Comparison of ENCODE assay signal across 8 cellular contexts in the genomic region with DNA sequence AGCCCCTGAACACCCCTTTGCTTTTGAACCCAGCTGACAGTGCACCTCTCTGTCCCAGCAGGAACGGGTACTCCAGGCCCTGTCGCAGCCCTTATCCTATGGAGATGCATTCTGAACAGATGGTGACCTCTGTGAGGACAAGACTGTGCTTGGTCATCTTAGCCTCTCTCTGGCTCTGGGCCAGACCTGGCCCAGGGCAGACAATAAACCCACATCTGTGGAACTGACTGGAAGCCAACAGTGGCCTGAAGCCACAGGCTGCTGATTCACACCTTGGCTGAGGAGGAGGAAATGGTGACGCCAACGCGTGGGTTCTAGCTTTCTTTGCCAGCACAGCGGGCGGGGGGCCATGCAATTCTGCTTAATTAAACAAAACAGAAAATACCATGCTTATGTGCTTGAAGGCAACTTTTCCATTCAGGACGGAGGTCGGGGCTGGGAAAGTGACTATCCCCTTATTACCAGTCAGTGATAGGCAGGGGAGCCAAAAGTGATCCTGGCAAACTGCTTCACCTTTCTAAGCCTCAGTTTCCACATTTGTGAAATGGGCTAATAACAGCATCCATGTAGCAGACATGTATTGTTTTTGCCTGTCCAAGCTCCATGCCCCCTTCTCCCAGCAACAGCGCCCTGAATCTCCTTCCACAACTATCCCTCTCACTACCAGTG. TPM values are rescaled to one million over a fixed set of nuclear protein-coding genes. Genes with fewer than 3 reads are reported as not detected.
DNase-seq lines count a peak whose midpoint lies in the region; ATAC-seq and TF ChIP-seq lines count a peak whose summit lies in the region.

No MANE protein-coding gene starts in this region.

- H3K27me3 Mint-ChIP-seq in activated T-helper 2 cell treated with anti-CD3 and anti-CD28 coated beads, Interferon-gamma antibody, Interleukin-2, Interleukin-4, amounts not matched to agents 10 μg/mL and 5 μg/mL and 100 μg/mL, durations not matched to agents 14 hours and 24 hours and 36 hours (ENCODE audit: low read depth), result peaks cover 23% of the 10 kb centered on the region

- intact Hi-C loops in PC-3 (cut with micrococcal nuclease), result no loop called here
- intact Hi-C loops in activated T-helper 2 cell treated with anti-CD3 and anti-CD28 coated beads, Interferon-gamma antibody, Interleukin-2, Interleukin-4, amounts not matched to agents 10 μg/mL and 5 μg/mL and 100 μg/mL, durations not matched to agents 14 hours and 24 hours and 36 hours (cut with micrococcal nuclease), result loop anchor here (1.0 kb wide), 1 partner anchor 31 kb away; no protein-coding TSS in a partner anchor

- in situ Hi-C loops in astrocyte of the spinal cord (cut with HindIII; ENCODE audit: low sequenced_read_pairs), result no loop called here

- H3K9me2 ChIP-seq in PC-3 (replicated peaks; ENCODE audit: low read length), result no peaks in the 10 kb centered on the region

- no peak for TF ChIP-seq CTCF in PC-3 (conservative IDR thresholded peaks at IDR 0.05; ENCODE audit: low read depth, low read length)
- TF ChIP-seq CTCF in astrocyte of the spinal cord (IDR thresholded peaks at IDR 0.05; ENCODE audit: low read depth, low read length), result no peak

- no peak overlapping the region for H3K27ac Mint-ChIP-seq in activated T-helper 2 cell treated with anti-CD3 and anti-CD28 coated beads, Interferon-gamma antibody, Interleukin-2, Interleukin-4, amounts not matched to agents 10 μg/mL and 5 μg/mL and 100 μg/mL, durations not matched to agents 14 hours and 24 hours and 36 hours

- no peak overlapping the region for H3K4me3 ChIP-seq in PC-3 (ENCODE audit: low read length)
- H3K4me3 ChIP-seq in astrocyte of the spinal cord (ENCODE audit: low read depth, low read length), result no peak overlapping the region

- no peak overlapping the region for H3K4me3 Mint-ChIP-seq in activated T-helper 2 cell treated with anti-CD3 and anti-CD28 coated beads, Interferon-gamma antibody, Interleukin-2, Interleukin-4, amounts not matched to agents 10 μg/mL and 5 μg/mL and 100 μg/mL, durations not matched to agents 14 hours and 24 hours and 36 hours (ENCODE audit: low read depth)

- ATAC-seq in PC-3 (peak; percentile 88), HG03432 (IDR thresholded peaks at IDR 0.05; ENCODE audit: unreplicated experiment) (no peak), GM19452 (IDR thresholded peaks at IDR 0.05; ENCODE audit: unreplicated experiment) (no peak)

- H3K4me1 ChIP-seq in PC-3 (ENCODE audit: insufficient read depth, low read length), result peaks cover 14% of the 10 kb centered on the region

- H3K27me3 ChIP-seq in PC-3 (ENCODE audit: low read length) (no peaks in the 10 kb centered on the region), layer of hippocampus (ENCODE audit: control insufficient read depth, insufficient read depth, low read length) (no peaks in the 10 kb centered on the region)

- no peaks in the 10 kb centered on the region for H3K79me2 ChIP-seq in PC-3 (ENCODE audit: low read length)

- no peaks in the 10 kb centered on the region for H3K9me3 ChIP-seq in PC-3 (ENCODE audit: low read length)

- peaks cover 10% of the 10 kb centered on the region for H3K4me1 Mint-ChIP-seq in activated T-helper 2 cell treated with anti-CD3 and anti-CD28 coated beads, Interferon-gamma antibody, Interleukin-2, Interleukin-4, amounts not matched to agents 10 μg/mL and 5 μg/mL and 100 μg/mL, durations not matched to agents 14 hours and 24 hours and 36 hours (ENCODE audit: low read depth)

- no peaks in the 10 kb centered on the region for H3K36me3 Mint-ChIP-seq in activated T-helper 2 cell treated with anti-CD3 and anti-CD28 coated beads, Interferon-gamma antibody, Interleukin-2, Interleukin-4, amounts not matched to agents 10 μg/mL and 5 μg/mL and 100 μg/mL, durations not matched to agents 14 hours and 24 hours and 36 hours (ENCODE audit: low read depth)

- H3K36me3 ChIP-seq in PC-3 (ENCODE audit: low read depth, low read length), result no peaks in the 10 kb centered on the region

- POLR2A ChIA-PET in PC-3 (lab: Charles Lee; ENCODE audit: unreplicated experiment), result no interaction called here

- H2AFZ ChIP-seq in PC-3 (ENCODE audit: low read length), result no peak overlapping the region

- no TSS peak for BruUV-seq in PC-3 (replicated peaks; lab: Mats Ljungman, UMichigan)

- H3F3A ChIP-seq in PC-3 (ENCODE audit: low read length, unreplicated experiment), result no peaks in the 10 kb centered on the region

- H3K4me2 ChIP-seq in PC-3 (ENCODE audit: low read length), result peak overlapping the region; percentile 68

- peaks cover 7% of the 10 kb centered on the region; the same call in 1 of the 2 replicates for H4K20me1 ChIP-seq in PC-3 (ENCODE audit: low read length)

- no peaks in the 10 kb centered on the region for H3K9me3 Mint-ChIP-seq in activated T-helper 2 cell treated with anti-CD3 and anti-CD28 coated beads, Interferon-gamma antibody, Interleukin-2, Interleukin-4, amounts not matched to agents 10 μg/mL and 5 μg/mL and 100 μg/mL, durations not matched to agents 14 hours and 24 hours and 36 hours

- CTCF ChIA-PET in PC-3 (lab: Charles Lee), result no interaction called here

- H3K27ac ChIP-seq in PC-3 (ENCODE audit: low read length) (no peak overlapping the region), layer of hippocampus (ENCODE audit: low read depth, low read length) (peak overlapping the region; percentile 53)

- H3K9ac ChIP-seq in PC-3 (ENCODE audit: low read length), result no peak overlapping the region

- DNase-seq in EL, result peak; percentile 95
- DNase-seq in PC-3, result peak; percentile 95
- DNase-seq in astrocyte of the spinal cord (ENCODE audit: low read depth, low spot score), result peak; percentile 98
- peak; percentile 9 for DNase-seq in stimulated activated CD8-positive, alpha-beta memory T cell treated with anti-CD3 and anti-CD28 coated beads, Interleukin-12 subunit alpha, Interleukin-12 subunit beta, amount 100 ng/mL, for 1 hour (ENCODE audit: low read depth)
- DNase-seq in activated T-helper 2 cell treated with anti-CD3 and anti-CD28 coated beads, Interferon-gamma antibody, Interleukin-2, Interleukin-4, amounts not matched to agents 10 μg/mL and 5 μg/mL and 100 μg/mL, durations not matched to agents 14 hours and 24 hours and 36 hours (ENCODE audit: low spot score), result no peak

RNA-seq across cellular contexts. Expression of a gene that starts 10.8 kb away (rescaled TPM):
- 8.9 and 9.8 TPM in 2 replicates for total RNA-seq in PC-3 (2014; rRNA removed)
- 0.11 and 0.21 TPM in 2 replicates for total RNA-seq in activated T-helper 2 cell treated with anti-CD3 and anti-CD28 coated beads, Interferon-gamma antibody, Interleukin-2, Interleukin-4, amounts not matched to agents 10 μg/mL and 5 μg/mL and 100 μg/mL, durations not matched to agents 14 hours and 24 hours and 36 hours
